Comparison of ENCODE assay signal across 10 cellular contexts in the genomic region with DNA sequence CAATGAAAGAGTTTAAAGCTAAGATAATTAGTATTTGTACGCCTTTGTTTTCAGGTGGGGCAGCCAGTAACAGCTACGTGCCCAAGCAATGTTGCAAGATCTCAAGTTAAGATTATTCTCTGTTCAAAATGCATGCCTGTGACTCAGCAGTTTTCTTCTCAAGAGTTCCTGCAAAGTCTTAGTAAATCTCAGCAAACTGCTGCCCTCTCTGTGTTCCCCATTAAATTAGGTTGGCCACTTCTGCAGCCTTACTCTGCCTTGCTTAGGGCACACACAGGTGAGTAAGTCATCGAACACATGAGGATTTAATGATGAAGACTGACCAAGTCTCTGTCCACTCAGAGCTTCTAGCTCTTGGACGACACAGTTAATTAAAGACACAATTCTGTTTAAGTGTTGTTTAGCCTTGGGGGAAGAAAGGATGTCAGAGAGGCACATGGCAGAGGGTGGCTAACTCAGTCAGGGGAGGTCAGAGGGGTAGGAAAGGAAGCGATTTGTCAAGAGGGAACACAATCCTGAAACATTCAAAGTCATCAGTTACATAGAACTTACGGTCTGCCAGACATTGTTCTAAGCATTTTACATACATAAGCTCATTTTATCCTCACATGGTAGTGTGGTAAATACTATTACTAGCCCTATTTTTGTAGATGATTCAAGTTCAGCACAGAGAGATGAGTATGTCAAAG. TPM values are rescaled to one million over a fixed set of nuclear protein-coding genes. Genes with fewer than 3 reads are reported as not detected.
DNase-seq lines count a peak whose midpoint lies in the region; ATAC-seq and TF ChIP-seq lines count a peak whose summit lies in the region.
"Had no signal": no experiment of that assay in that cellular context is flagged by ENCODE, and none has a peak within 500 bp of the region (broad histone marks: within the 10 kb centered on the region; RNA-seq: fewer than 3 reads in every experiment).

No MANE protein-coding gene starts in this region.

- no peak for ATAC-seq in PC-3

- CTCF ChIA-PET in PC-3 (lab: Charles Lee): no interaction called here

- H3K4me3 ChIP-seq in PC-3 (ENCODE audit: low read length) (no peak overlapping the region), retinal pigment epithelial cell (ENCODE audit: low read length) (no peak overlapping the region), prostate gland (no peak overlapping the region)
- H3K4me3 ChIP-seq: ascending aorta had no signal

- peak overlapping the region; percentile 62 for H2AFZ ChIP-seq in PC-3 (ENCODE audit: low read length)

- H3K27ac ChIP-seq in PC-3 (ENCODE audit: low read length) (no peak overlapping the region), prostate gland (no peak overlapping the region)
- H3K27ac ChIP-seq: ascending aorta had no signal

- H3K4me2 ChIP-seq in PC-3 (ENCODE audit: low read length): no peak overlapping the region

- TF ChIP-seq POLR2A in prostate gland (IDR thresholded peaks at IDR 0.05): no peak

- WGBS in prostate gland: 51% methylated on average over 6 of the region's 6 CpGs

- no peaks in the 10 kb centered on the region for H3F3A ChIP-seq in PC-3 (ENCODE audit: low read length, unreplicated experiment)

- no peaks in the 10 kb centered on the region for H4K20me1 ChIP-seq in PC-3 (ENCODE audit: low read length)

- H3K36me3 ChIP-seq in PC-3 (ENCODE audit: low read depth, low read length) (no peaks in the 10 kb centered on the region), prostate gland (no peaks in the 10 kb centered on the region)
- H3K36me3 ChIP-seq: ascending aorta had no signal

- BruUV-seq in PC-3 (replicated peaks; lab: Mats Ljungman, UMichigan): no TSS peak

- H3K4me1 ChIP-seq in PC-3 (ENCODE audit: insufficient read depth, low read length) (no peaks in the 10 kb centered on the region), prostate gland (replicated peaks) (no peaks in the 10 kb centered on the region)
- H3K4me1 ChIP-seq: ascending aorta had no signal

- H3K79me2 ChIP-seq in PC-3 (ENCODE audit: low read length): no peaks in the 10 kb centered on the region

- H3K9me3 ChIP-seq in PC-3 (ENCODE audit: low read length) (no peaks in the 10 kb centered on the region), prostate gland (no peaks in the 10 kb centered on the region)
- H3K9me3 ChIP-seq: ascending aorta had no signal

- POLR2A ChIA-PET in PC-3 (lab: Charles Lee; ENCODE audit: unreplicated experiment): no interaction called here

- TF ChIP-seq CTCF in PC-3 (conservative IDR thresholded peaks at IDR 0.05; ENCODE audit: low read depth, low read length) (no peak), retinal pigment epithelial cell (conservative IDR thresholded peaks at IDR 0.05; ENCODE audit: low read depth, low read length) (no peak), prostate gland (IDR thresholded peaks at IDR 0.05) (no peak)

- H3K9me2 ChIP-seq in PC-3 (replicated peaks; ENCODE audit: low read length): no peaks in the 10 kb centered on the region

- DNase-seq in HCEC 1CT: peak; percentile 24
- DNase-seq in PC-3: no peak
- DNase-seq in fibroblast of peridontal ligament (ENCODE audit: extremely low read depth): peak; percentile 70
- peak; percentile 59 for DNase-seq in retinal pigment epithelial cell (ENCODE audit: low read depth)
- no peak for DNase-seq in GDM1 (lab: John Stamatoyannopoulos, UW)
- DNase-seq in stimulated activated CD4-positive, alpha-beta T cell treated with anti-CD3 and anti-CD28 coated beads, Interleukin-4, amount 100 ng/mL, for 4 hours: no peak
- no peak for DNase-seq in prostate gland (ENCODE audit: low spot score)
- DNase-seq: DND-41, KBM-7 had no signal

- H3K27me3 ChIP-seq in PC-3 (ENCODE audit: low read length) (no peaks in the 10 kb centered on the region), prostate gland (replicated peaks; ENCODE audit: insufficient read depth) (peaks cover 2% of the 10 kb centered on the region)
- H3K27me3 ChIP-seq: ascending aorta had no signal

- intact Hi-C loops in PC-3 (cut with micrococcal nuclease): no loop called here
- intact Hi-C loops in prostate gland (cut with DNase I): no loop called here

- no peak overlapping the region for H3K9ac ChIP-seq in PC-3 (ENCODE audit: low read length)

RNA-seq across cellular contexts. Expression of gene SLC35G1, which starts 20.2 kb away (rescaled TPM):
- total RNA-seq in PC-3 (2014; rRNA removed) (4.1 and 6.9 TPM in 2 replicates), prostate gland (1 to 10 TPM; 2.3 to 5.9 TPM)

Comparison
In these comparisons a context has a peak if more than half of its experiments do, and no peak if none do; other contexts are left out.
1. DNase-seq: peak in HCEC 1CT (single experiment), fibroblast of peridontal ligament (single experiment) and retinal pigment epithelial cell (single experiment); none in PC-3 (single experiment), GDM1 (single experiment), stimulated activated CD4-positive, alpha-beta T cell treated with anti-CD3 and anti-CD28 coated beads, Interleukin-4, amount 100 ng/mL, for 4 hours (0 of 2) and prostate gland (single experiment).